18 cellular contexts compared by ENCODE assay signal in the genomic region with DNA sequence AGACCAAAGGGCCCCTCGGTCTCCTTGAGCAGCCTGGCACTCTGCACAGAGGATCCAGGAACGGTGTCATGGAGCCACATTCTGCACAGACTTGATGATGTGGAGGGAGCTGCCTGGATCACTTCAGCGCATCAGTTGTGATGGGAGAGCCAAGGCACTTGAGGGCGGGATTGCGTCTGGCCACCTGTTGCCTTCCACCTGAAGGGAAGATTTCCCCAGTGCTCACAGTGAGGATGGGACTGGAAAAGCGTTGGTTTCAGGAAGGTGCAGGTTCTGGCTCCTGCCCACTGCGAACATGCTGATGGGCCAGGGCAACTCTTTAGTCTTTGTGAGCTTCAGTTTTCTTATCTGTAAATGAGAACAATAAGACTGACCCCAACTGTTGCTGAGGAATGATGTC. TPM values are rescaled to one million over a fixed set of nuclear protein-coding genes. Genes with fewer than 3 reads are reported as not detected.
DNase-seq lines count a peak whose midpoint lies in the region; ATAC-seq and TF ChIP-seq lines count a peak whose summit lies in the region.
"Had no signal": no experiment of that assay in that cellular context is flagged by ENCODE, and none has a peak within 500 bp of the region (broad histone marks: within the 10 kb centered on the region; RNA-seq: fewer than 3 reads in every experiment).

No MANE protein-coding gene starts in this region.

- no peak for ATAC-seq in activated CD4-positive, alpha-beta T cell treated with anti-CD3 and anti-CD28 coated beads for 36 hours
- no peak for ATAC-seq in body of pancreas
- ATAC-seq: left lung had no signal

- H3K27me3 ChIP-seq in body of pancreas = no peaks in the 10 kb centered on the region
- H3K27me3 ChIP-seq: colonic mucosa, left lung, vagina had no signal

- H3K4me3 Mint-ChIP-seq in activated CD4-positive, alpha-beta T cell treated with anti-CD3 and anti-CD28 coated beads for 36 hours = peak overlapping the region; percentile 19
- peak overlapping the region in 1 of 4 donors; percentile 89 for H3K4me3 Mint-ChIP-seq in IgD-negative memory B cell
- peak overlapping the region; percentile 41 for H3K4me3 Mint-ChIP-seq in neural crest cell

- H3K4me3 ChIP-seq in body of pancreas = no peak overlapping the region
- H3K4me3 ChIP-seq: colonic mucosa, left lung, vagina had no signal

- peaks cover 45% of the 10 kb centered on the region for H3K4me1 ChIP-seq in body of pancreas

- no peaks in the 10 kb centered on the region for H3K9me3 ChIP-seq in body of pancreas
- H3K9me3 ChIP-seq: colonic mucosa, left lung, vagina had no signal

- POLR2A ChIA-PET in activated CD4-positive, alpha-beta T cell treated with anti-CD3 and anti-CD28 coated beads for 36 hours (lab: Charles Lee) = no interaction called here

- no peak for TF ChIP-seq POLR2A in body of pancreas (IDR thresholded peaks at IDR 0.05)

- H3K27me3 Mint-ChIP-seq in activated CD4-positive, alpha-beta T cell treated with anti-CD3 and anti-CD28 coated beads for 36 hours = no peaks in the 10 kb centered on the region
- no peaks in the 10 kb centered on the region for H3K27me3 Mint-ChIP-seq in IgD-negative memory B cell
- no peaks in the 10 kb centered on the region for H3K27me3 Mint-ChIP-seq in neural crest cell (ENCODE audit: low read depth)

- no peaks in the 10 kb centered on the region for H3K9me3 Mint-ChIP-seq in activated CD4-positive, alpha-beta T cell treated with anti-CD3 and anti-CD28 coated beads for 36 hours (ENCODE audit: low read depth)
- H3K9me3 Mint-ChIP-seq in IgD-negative memory B cell (no peaks in the 10 kb centered on the region), neural crest cell (no peaks in the 10 kb centered on the region)

- whole genome bisulfite sequencing in body of pancreas, 2 donors = 81 to 82% methylated on average over 7 of the region's 7 CpGs

- no peak for TF ChIP-seq CTCF in body of pancreas (IDR thresholded peaks at IDR 0.05)
- TF ChIP-seq CTCF in neural crest cell (conservative IDR thresholded peaks at IDR 0.05) = no peak

- CTCF ChIA-PET in activated CD4-positive, alpha-beta T cell treated with anti-CD3 and anti-CD28 coated beads for 36 hours (lab: Charles Lee) = interaction anchor here (0.7 kb wide), 1 partner anchor 103 kb away, joined by 3 read pairs; no protein-coding TSS in a partner anchor

- peaks cover 42% of the 10 kb centered on the region for H3K36me3 Mint-ChIP-seq in activated CD4-positive, alpha-beta T cell treated with anti-CD3 and anti-CD28 coated beads for 36 hours (ENCODE audit: low read depth)
- H3K36me3 Mint-ChIP-seq in IgD-negative memory B cell = peaks cover 2% of the 10 kb centered on the region
- peaks cover 5% of the 10 kb centered on the region for H3K36me3 Mint-ChIP-seq in neural crest cell (ENCODE audit: low read depth)

- peaks cover 40% of the 10 kb centered on the region for H3K4me1 Mint-ChIP-seq in activated CD4-positive, alpha-beta T cell treated with anti-CD3 and anti-CD28 coated beads for 36 hours
- H3K4me1 Mint-ChIP-seq in IgD-negative memory B cell = peaks cover 14 to 26% (median 19%) of the 10 kb centered on the region in 3 donors
- H3K4me1 Mint-ChIP-seq in neural crest cell = peaks cover 18% of the 10 kb centered on the region

- peaks cover 0 to 16% of the 10 kb centered on the region in 2 donors for H3K36me3 ChIP-seq in body of pancreas (replicated peaks in 1 of 2; ENCODE audit: insufficient read depth in 1 of 2, low read depth in 2 of 2)

- H3K27ac Mint-ChIP-seq in activated CD4-positive, alpha-beta T cell treated with anti-CD3 and anti-CD28 coated beads for 36 hours = peak overlapping the region; percentile 25
- H3K27ac Mint-ChIP-seq in IgD-negative memory B cell (peak overlapping the region in 2 of 3 donors; percentile 25 to 39), neural crest cell (ENCODE audit: unreplicated experiment) (peak overlapping the region; percentile 43)

- no peak for DNase-seq in activated CD4-positive, alpha-beta T cell treated with anti-CD3 and anti-CD28 coated beads for 36 hours
- DNase-seq in activated CD4-positive, alpha-beta T cell treated with anti-CD3 and anti-CD28 coated beads for 4 hours = no peak
- DNase-seq in body of pancreas (no peak), neural crest cell (ENCODE audit: low read depth, low spot score) (no peak), NCI-H128 (lab: John Stamatoyannopoulos, UW; ENCODE audit: unreplicated experiment) (no peak), NK-92 (lab: John Stamatoyannopoulos, UW; ENCODE audit: unreplicated experiment) (no peak)
- DNase-seq in stimulated activated naive CD4-positive, alpha-beta T cell treated with Interleukin-2 at 50 U/mL for 16 hours (lab: John Stamatoyannopoulos, UW) = no peak
- DNase-seq: activated CD4-positive, alpha-beta T cell treated with anti-CD3 and anti-CD28 coated beads for 1 hour; aorta; KG1; left lung; NCI-H1105; T-helper 9 cell had no signal

- H3K27ac ChIP-seq in body of pancreas = peak overlapping the region in 3 of 4 donors; percentile 6 to 95 (median 93)
- H3K27ac ChIP-seq: colonic mucosa, epithelial cell of prostate, HL-60, left lung, vagina had no signal

- intact Hi-C loops in activated CD4-positive, alpha-beta T cell treated with anti-CD3 and anti-CD28 coated beads for 36 hours (cut with DNase I, micrococcal nuclease) = loop anchor here in 1 of 2 experiments (5.0 kb wide), 1 partner anchor 1463 kb away; the partner anchor contains the start of genes CEP104 and DFFB
- intact Hi-C loops in body of pancreas (cut with DNase I) = no loop called here

RNA-seq across cellular contexts. Expression of gene RER1, which starts 2.6 kb away (rescaled TPM):
- total RNA-seq in activated CD4-positive, alpha-beta T cell treated with anti-CD3 and anti-CD28 coated beads for 36 hours = 100 to 1,000 TPM; 146 to 152 TPM
- 141 TPM for polyA plus RNA-seq in IgD-negative memory B cell
- 10 to 100 TPM; 50.3 to 57.7 TPM for total RNA-seq in body of pancreas
- 108 and 111 TPM in 2 replicates for total RNA-seq in neural crest cell

RNA-seq across cellular contexts. Expression of gene MORN1, which starts 2.9 kb away (rescaled TPM):
- total RNA-seq in activated CD4-positive, alpha-beta T cell treated with anti-CD3 and anti-CD28 coated beads for 36 hours = 1 to 10 TPM; 5.1 to 6.1 TPM
- polyA plus RNA-seq in IgD-negative memory B cell = 6.7 TPM
- total RNA-seq in body of pancreas (10 to 100 TPM in 1 of 2 donors, 1 to 10 TPM in 1; 7.0 to 17.8 TPM), neural crest cell (23.7 and 24.4 TPM in 2 replicates)

RNA-seq across cellular contexts. Expression of gene PEX10, which starts 18.1 kb away (rescaled TPM):
- 10 to 100 TPM; 15.1 to 17.7 TPM for total RNA-seq in activated CD4-positive, alpha-beta T cell treated with anti-CD3 and anti-CD28 coated beads for 36 hours
- polyA plus RNA-seq in IgD-negative memory B cell = 14.8 TPM
- 10 to 100 TPM; 18.1 to 26.5 TPM for total RNA-seq in body of pancreas
- total RNA-seq in neural crest cell = 31.2 and 31.9 TPM in 2 replicates
